ENCODE assay signal across 9 cellular contexts in genomic region chr12:75488553-75488952, GRCh38. TPM values are rescaled to one million over a fixed set of nuclear protein-coding genes. Genes with fewer than 3 reads are reported as not detected.
DNase-seq lines count a peak whose midpoint lies in the region; ATAC-seq and TF ChIP-seq lines count a peak whose summit lies in the region.
"Had no signal": no experiment of that assay in that cellular context is flagged by ENCODE, and none has a peak within 500 bp of the region (broad histone marks: within the 10 kb centered on the region; RNA-seq: fewer than 3 reads in every experiment).

No MANE protein-coding gene starts in this region.

- no peaks in the 10 kb centered on the region for H3K36me3 ChIP-seq in NT2/D1 (ENCODE audit: insufficient read depth, insufficient read length, low read length)
- peaks cover 0 to 17% (median 8%) of the 10 kb centered on the region in 4 donors for H3K36me3 ChIP-seq in esophagus muscularis mucosa
- H3K36me3 ChIP-seq in skeletal muscle satellite cell (ENCODE audit: insufficient read depth, low read length): peaks cover 64% of the 10 kb centered on the region

- H3K27me3 ChIP-seq in NT2/D1 (ENCODE audit: insufficient read depth, insufficient read length) (no peaks in the 10 kb centered on the region), esophagus muscularis mucosa (no peaks in the 10 kb centered on the region), skeletal muscle satellite cell (ENCODE audit: control insufficient read depth, insufficient read depth, low read length) (no peaks in the 10 kb centered on the region)

- H3K4me3 Mint-ChIP-seq in Calu3 (ENCODE audit: low read depth, unreplicated experiment): no peak overlapping the region
- H3K4me3 Mint-ChIP-seq in activated T-helper 1 cell treated with anti-CD3 and anti-CD28 coated beads, Interleukin-12 subunit alpha, Interleukin-12 subunit beta, Interleukin-2, Interleukin-4 antibody, amounts not matched to agents 30 ng/mL and 10 ng/mL and 1 ng/mL, durations not matched to agents 14 hours and 24 hours and 36 hours: no peak overlapping the region

- peak overlapping the region; percentile 34 for H3K4me2 ChIP-seq in skeletal muscle satellite cell (ENCODE audit: low read length)
- H3K4me2 ChIP-seq: PC-9 had no signal

- CTCF ChIA-PET in Calu3 (lab: Charles Lee): interaction anchor here (1.0 to 1.1 kb wide), 5 partner anchors 9 to 549 kb away, joined by 3 to 9 read pairs (median 3); partner anchors contain the start of genes GLIPR1L1 and GLIPR1L2

- no peak for TF ChIP-seq EP300 in esophagus muscularis mucosa (IDR thresholded peaks at IDR 0.05)

- TF ChIP-seq CTCF in Calu3 (IDR thresholded peaks at IDR 0.05; ENCODE audit: unreplicated experiment) (peak; percentile 23), esophagus muscularis mucosa (IDR thresholded peaks at IDR 0.05) (peak; percentile 24 to 43 (median 24))

- H3K4me3 ChIP-seq in NT2/D1 (ENCODE audit: insufficient read length, low read depth) (no peak overlapping the region), esophagus muscularis mucosa (no peak overlapping the region), skeletal muscle satellite cell (ENCODE audit: low read length) (no peak overlapping the region)
- H3K4me3 ChIP-seq: PC-9 had no signal

- no peak for TF ChIP-seq POLR2A in esophagus muscularis mucosa (IDR thresholded peaks at IDR 0.05; ENCODE audit: low read depth)

- no peaks in the 10 kb centered on the region for H3K4me1 ChIP-seq in NT2/D1 (ENCODE audit: insufficient read depth, insufficient read length)
- peaks cover 0 to 35% (median 18%) of the 10 kb centered on the region in 4 donors for H3K4me1 ChIP-seq in esophagus muscularis mucosa
- peaks cover 36% of the 10 kb centered on the region for H3K4me1 ChIP-seq in skeletal muscle satellite cell (ENCODE audit: control insufficient read depth, insufficient read depth, low read length)

- H3K9me3 ChIP-seq in NT2/D1 (ENCODE audit: insufficient read depth, low read length): no peaks in the 10 kb centered on the region
- H3K9me3 ChIP-seq in esophagus muscularis mucosa: no peaks in the 10 kb centered on the region
- H3K9me3 ChIP-seq in skeletal muscle satellite cell (replicated peaks; ENCODE audit: low read length): no peaks in the 10 kb centered on the region

- BruUV-seq in Calu3 (replicated peaks; lab: Mats Ljungman, UMichigan): no TSS peak

- peaks cover 13% of the 10 kb centered on the region for H3K4me1 Mint-ChIP-seq in Calu3 (ENCODE audit: low read depth, unreplicated experiment)
- peaks cover 26% of the 10 kb centered on the region for H3K4me1 Mint-ChIP-seq in activated T-helper 1 cell treated with anti-CD3 and anti-CD28 coated beads, Interleukin-12 subunit alpha, Interleukin-12 subunit beta, Interleukin-2, Interleukin-4 antibody, amounts not matched to agents 30 ng/mL and 10 ng/mL and 1 ng/mL, durations not matched to agents 14 hours and 24 hours and 36 hours (ENCODE audit: low read depth)

- H3K36me3 Mint-ChIP-seq in Calu3 (ENCODE audit: insufficient read depth, unreplicated experiment): peaks cover 6% of the 10 kb centered on the region
- H3K36me3 Mint-ChIP-seq in activated T-helper 1 cell treated with anti-CD3 and anti-CD28 coated beads, Interleukin-12 subunit alpha, Interleukin-12 subunit beta, Interleukin-2, Interleukin-4 antibody, amounts not matched to agents 30 ng/mL and 10 ng/mL and 1 ng/mL, durations not matched to agents 14 hours and 24 hours and 36 hours (ENCODE audit: low read depth): peaks cover 20% of the 10 kb centered on the region

- ATAC-seq in GM21526 (IDR thresholded peaks at IDR 0.05; ENCODE audit: low FRiP score, unreplicated experiment) (peak; percentile 43), HG03280 (IDR thresholded peaks at IDR 0.05; ENCODE audit: unreplicated experiment) (no peak), GM18909 (IDR thresholded peaks at IDR 0.05; ENCODE audit: poor library complexity, unreplicated experiment) (no peak)

- no peaks in the 10 kb centered on the region for H3K27me3 Mint-ChIP-seq in Calu3 (ENCODE audit: unreplicated experiment)
- H3K27me3 Mint-ChIP-seq in activated T-helper 1 cell treated with anti-CD3 and anti-CD28 coated beads, Interleukin-12 subunit alpha, Interleukin-12 subunit beta, Interleukin-2, Interleukin-4 antibody, amounts not matched to agents 30 ng/mL and 10 ng/mL and 1 ng/mL, durations not matched to agents 14 hours and 24 hours and 36 hours (ENCODE audit: insufficient read depth): no peaks in the 10 kb centered on the region

- H3K9me3 Mint-ChIP-seq in Calu3 (ENCODE audit: low read depth, unreplicated experiment): no peaks in the 10 kb centered on the region
- no peaks in the 10 kb centered on the region for H3K9me3 Mint-ChIP-seq in activated T-helper 1 cell treated with anti-CD3 and anti-CD28 coated beads, Interleukin-12 subunit alpha, Interleukin-12 subunit beta, Interleukin-2, Interleukin-4 antibody, amounts not matched to agents 30 ng/mL and 10 ng/mL and 1 ng/mL, durations not matched to agents 14 hours and 24 hours and 36 hours

- H3K9ac ChIP-seq in NT2/D1 (ENCODE audit: insufficient read length, low read depth): no peak overlapping the region
- no peak overlapping the region for H3K9ac ChIP-seq in skeletal muscle satellite cell (ENCODE audit: low read depth, low read length)

- no peak overlapping the region for H3K27ac ChIP-seq in esophagus muscularis mucosa (replicated peaks in 1 of 4)
- H3K27ac ChIP-seq: PC-9 had no signal

- intact Hi-C loops in Calu3 (cut with micrococcal nuclease; ENCODE audit: unreplicated experiment): loop anchor here (2.0 kb wide), 1 partner anchor 98 kb away; the partner anchor contains the start of gene GLIPR1L2
- intact Hi-C loops in esophagus muscularis mucosa (cut with DNase I): no loop called here
- intact Hi-C loops in activated T-helper 1 cell treated with anti-CD3 and anti-CD28 coated beads, Interleukin-12 subunit alpha, Interleukin-12 subunit beta, Interleukin-2, Interleukin-4 antibody, amounts not matched to agents 30 ng/mL and 10 ng/mL and 1 ng/mL, durations not matched to agents 14 hours and 24 hours and 36 hours (cut with micrococcal nuclease): loop anchor here (2.0 to 10.0 kb wide), 3 partner anchors 98 to 1576 kb away; partner anchors contain the start of genes E2F7 and GLIPR1L2

- DNase-seq in Calu3 (peak; percentile 50), NT2/D1 (ENCODE audit: low read depth, low spot score) (peak; percentile 22), esophagus muscularis mucosa (ENCODE audit: extremely low spot score) (no peak)
- no peak for DNase-seq in activated T-helper 1 cell treated with anti-CD3 and anti-CD28 coated beads, Interleukin-12 subunit alpha, Interleukin-12 subunit beta, Interleukin-2, Interleukin-4 antibody, amounts not matched to agents 30 ng/mL and 10 ng/mL and 1 ng/mL, durations not matched to agents 14 hours and 24 hours and 36 hours (ENCODE audit: low spot score)

- H3K27ac Mint-ChIP-seq in Calu3 (ENCODE audit: unreplicated experiment): no peak overlapping the region
- no peak overlapping the region for H3K27ac Mint-ChIP-seq in activated T-helper 1 cell treated with anti-CD3 and anti-CD28 coated beads, Interleukin-12 subunit alpha, Interleukin-12 subunit beta, Interleukin-2, Interleukin-4 antibody, amounts not matched to agents 30 ng/mL and 10 ng/mL and 1 ng/mL, durations not matched to agents 14 hours and 24 hours and 36 hours

RNA-seq across cellular contexts. Expression of gene GLIPR1, which starts 8.0 kb away (rescaled TPM):
- 27.7 and 38.5 TPM in 2 replicates for total RNA-seq in Calu3 (2022)
- total RNA-seq in esophagus muscularis mucosa: 10 to 100 TPM; 10.9 to 19.5 (median 15.8) TPM
- total RNA-seq in skeletal muscle satellite cell (2012; rRNA removed): 128 and 135 TPM in 2 replicates
- 7.3 and 7.6 TPM in 2 replicates for total RNA-seq in activated T-helper 1 cell treated with anti-CD3 and anti-CD28 coated beads, Interleukin-12 subunit alpha, Interleukin-12 subunit beta, Interleukin-2, Interleukin-4 antibody, amounts not matched to agents 30 ng/mL and 10 ng/mL and 1 ng/mL, durations not matched to agents 14 hours and 24 hours and 36 hours

RNA-seq across cellular contexts. Expression of gene KRR1, which starts 22.9 kb away (rescaled TPM):
- 110 and 114 TPM in 2 replicates for total RNA-seq in Calu3 (2022)
- 10 to 100 TPM; 17.9 to 37.4 (median 23.8) TPM for total RNA-seq in esophagus muscularis mucosa
- 22.5 and 27.4 TPM in 2 replicates for total RNA-seq in skeletal muscle satellite cell (2012; rRNA removed)
- 130 and 137 TPM in 2 replicates for total RNA-seq in activated T-helper 1 cell treated with anti-CD3 and anti-CD28 coated beads, Interleukin-12 subunit alpha, Interleukin-12 subunit beta, Interleukin-2, Interleukin-4 antibody, amounts not matched to agents 30 ng/mL and 10 ng/mL and 1 ng/mL, durations not matched to agents 14 hours and 24 hours and 36 hours

Comparison
In these comparisons a context has a peak if more than half of its experiments do, and no peak if none do; other contexts are left out.
1. DNase-seq: peak in Calu3 (single experiment) and NT2/D1 (single experiment); none in esophagus muscularis mucosa (single experiment) and activated T-helper 1 cell treated with anti-CD3 and anti-CD28 coated beads, Interleukin-12 subunit alpha, Interleukin-12 subunit beta, Interleukin-2, Interleukin-4 antibody, amounts not matched to agents 30 ng/mL and 10 ng/mL and 1 ng/mL, durations not matched to agents 14 hours and 24 hours and 36 hours (single experiment).